ENCODE assay signal across 11 cellular contexts in genomic region chr17:40451420-40451819, GRCh38. TPM values are rescaled to one million over a fixed set of nuclear protein-coding genes. Genes with fewer than 3 reads are reported as not detected.
DNase-seq lines count a peak whose midpoint lies in the region; ATAC-seq and TF ChIP-seq lines count a peak whose summit lies in the region.
"Had no signal": no experiment of that assay in that cellular context is flagged by ENCODE, and none has a peak within 500 bp of the region (broad histone marks: within the 10 kb centered on the region; RNA-seq: fewer than 3 reads in every experiment).

No MANE protein-coding gene starts in this region.

- H3K9me3 Mint-ChIP-seq in Caco-2 (ENCODE audit: unreplicated experiment), result no peaks in the 10 kb centered on the region
- H3K9me3 Mint-ChIP-seq: neural crest cell had no signal

- intact Hi-C loops in lower lobe of right lung (cut with DNase I) (no loop called here), tibial artery (cut with DNase I; ENCODE audit: low total_unique reads) (no loop called here), Caco-2 (cut with micrococcal nuclease; ENCODE audit: unreplicated experiment) (no loop called here)

- no peaks in the 10 kb centered on the region for H3K27me3 ChIP-seq in Peyer's patch
- H3K27me3 ChIP-seq in lower lobe of right lung (ENCODE audit: low read depth), result no peaks in the 10 kb centered on the region
- no peaks in the 10 kb centered on the region for H3K27me3 ChIP-seq in tibial artery
- no peaks in the 10 kb centered on the region for H3K27me3 ChIP-seq in Caco-2 (replicated peaks; ENCODE audit: control insufficient read depth, insufficient read depth, low read length)

- no peaks in the 10 kb centered on the region for H3K36me3 Mint-ChIP-seq in Caco-2 (ENCODE audit: insufficient read depth, unreplicated experiment)

- peak in 2 of 3 donors; percentile 54 to 61 for DNase-seq in Peyer's patch
- no peak for DNase-seq in epithelial cell of prostate (ENCODE audit: low read depth, low spot score)
- no peak for DNase-seq in lower lobe of right lung
- DNase-seq in tibial artery, result peak; percentile 89 to 95
- DNase-seq in Caco-2, result no peak
- DNase-seq in NCI-H748 treated with DMSO at 0.1 percent for 48 hours (lab: John Stamatoyannopoulos, UW), result no peak
- DNase-seq: head of caudate nucleus, NCI-H187 had no signal

- H3K27ac Mint-ChIP-seq in Caco-2 (ENCODE audit: unreplicated experiment), result no peak overlapping the region

- H3K36me3 ChIP-seq in Peyer's patch (peaks cover 0 to 40% (median 0%) of the 10 kb centered on the region in 3 donors), lower lobe of right lung (peaks cover 51% of the 10 kb centered on the region), tibial artery (peaks cover 0 to 40% (median 36%) of the 10 kb centered on the region in 3 donors), Caco-2 (ENCODE audit: control insufficient read depth, insufficient read depth, low read length) (no peaks in the 10 kb centered on the region)

- H3K27ac ChIP-seq in Peyer's patch (peak overlapping the region in 3 of 4 donors; percentile 1 to 93 (median 42)), epithelial cell of prostate (peak overlapping the region; percentile 5), lower lobe of right lung (peak overlapping the region; percentile 13), tibial artery (peak overlapping the region; percentile 80 to 94)

- no peak overlapping the region for H3K4me3 Mint-ChIP-seq in Caco-2 (ENCODE audit: unreplicated experiment)

- H3K4me1 Mint-ChIP-seq in Caco-2 (ENCODE audit: low read depth, unreplicated experiment), result peaks cover 6% of the 10 kb centered on the region
- H3K4me1 Mint-ChIP-seq: neural crest cell had no signal

- TF ChIP-seq CTCF in Peyer's patch (IDR thresholded peaks at IDR 0.05) (no peak), lower lobe of right lung (IDR thresholded peaks at IDR 0.05) (no peak), tibial artery (IDR thresholded peaks at IDR 0.05) (no peak), Caco-2 (IDR thresholded peaks at IDR 0.05; ENCODE audit: insufficient read depth in 1 of 2, low read depth in 1 of 2, low read length in 1 of 2, severe bottlenecking in 1 of 2, unreplicated experiment in 1 of 2) (no peak)

- POLR2A ChIA-PET in Caco-2 (lab: Charles Lee), result interaction anchor here (0.6 kb wide), 1 partner anchor 86 kb away, joined by 5 read pairs; no protein-coding TSS in a partner anchor

- TF ChIP-seq POLR2A in Peyer's patch (IDR thresholded peaks at IDR 0.05), result no peak

- H3K4me1 ChIP-seq in Peyer's patch, result peaks cover 0 to 83% (median 14%) of the 10 kb centered on the region in 4 donors
- H3K4me1 ChIP-seq in lower lobe of right lung, result peaks cover 84% of the 10 kb centered on the region
- H3K4me1 ChIP-seq in tibial artery, result peaks cover 0 to 74% (median 67%) of the 10 kb centered on the region in 4 donors
- peaks cover 17% of the 10 kb centered on the region for H3K4me1 ChIP-seq in Caco-2

- H3K9me3 ChIP-seq in Peyer's patch (no peaks in the 10 kb centered on the region), lower lobe of right lung (no peaks in the 10 kb centered on the region), tibial artery (no peaks in the 10 kb centered on the region), Caco-2 (no peaks in the 10 kb centered on the region)

- H3K27me3 Mint-ChIP-seq in Caco-2 (ENCODE audit: insufficient read depth, unreplicated experiment), result no peaks in the 10 kb centered on the region

- CTCF ChIA-PET in Caco-2 (lab: Charles Lee), result interaction anchor here (0.7 to 0.8 kb wide), 2 partner anchors 24 to 1504 kb away, joined by 3 read pairs; no protein-coding TSS in a partner anchor

- H3K4me3 ChIP-seq in Peyer's patch, result no peak overlapping the region
- no peak overlapping the region for H3K4me3 ChIP-seq in lower lobe of right lung
- H3K4me3 ChIP-seq in tibial artery, result no peak overlapping the region
- no peak overlapping the region for H3K4me3 ChIP-seq in Caco-2 (ENCODE audit: low read depth, low read length)

- ATAC-seq in lower lobe of right lung (no peak), HG02571 (IDR thresholded peaks at IDR 0.05; ENCODE audit: unreplicated experiment) (no peak), HG02610 (IDR thresholded peaks at IDR 0.05; ENCODE audit: unreplicated experiment) (no peak)

- BruUV-seq in Caco-2 (replicated peaks; lab: Mats Ljungman, UMichigan), result no TSS peak

RNA-seq across cellular contexts. Expression of gene IGFBP4, which starts 8.2 kb away (rescaled TPM):
- total RNA-seq in Peyer's patch, result 100 to 1,000 TPM in 3 of 4 donors, 10 to 100 TPM in 1; 70.6 to 220 (median 133) TPM
- 371 TPM for total RNA-seq in lower lobe of right lung
- 35.7 and 49.1 TPM in 2 replicates for total RNA-seq in Caco-2 (2022)

RNA-seq across cellular contexts. Expression of gene TOP2A, which starts 33.7 kb away (rescaled TPM):
- total RNA-seq in Peyer's patch (10 to 100 TPM; 11.8 to 32.2 (median 16.5) TPM), lower lobe of right lung (6.7 TPM), Caco-2 (2022) (226 and 237 TPM in 2 replicates)

RNA-seq across cellular contexts. Expression of gene TNS4, which starts 50.0 kb away (rescaled TPM):
- 1 to 10 TPM in 3 of 4 donors, under 1 TPM in 1; 0.54 to 2.5 (median 1.7) TPM for total RNA-seq in Peyer's patch
- total RNA-seq in lower lobe of right lung, result 0.68 TPM
- 0.65 TPM in 1 of 2 replicates, not detected in the other for total RNA-seq in Caco-2 (2022)
- total RNA-seq: neural crest cell had no signal

Comparison
In these comparisons a context has a peak if more than half of its experiments do, and no peak if none do; other contexts are left out.
1. DNase-seq: peak in Peyer's patch (2 of 3) and tibial artery (2 of 2); none in epithelial cell of prostate (single experiment), lower lobe of right lung (single experiment), Caco-2 (0 of 2) and NCI-H748 treated with DMSO at 0.1 percent for 48 hours (single experiment).
2. H3K27ac ChIP-seq: peak in every context shown above with its lines; median percentile 87 in tibial artery; 42 in Peyer's patch; 13 in lower lobe of right lung; 5 in epithelial cell of prostate.